In the genomic region with DNA sequence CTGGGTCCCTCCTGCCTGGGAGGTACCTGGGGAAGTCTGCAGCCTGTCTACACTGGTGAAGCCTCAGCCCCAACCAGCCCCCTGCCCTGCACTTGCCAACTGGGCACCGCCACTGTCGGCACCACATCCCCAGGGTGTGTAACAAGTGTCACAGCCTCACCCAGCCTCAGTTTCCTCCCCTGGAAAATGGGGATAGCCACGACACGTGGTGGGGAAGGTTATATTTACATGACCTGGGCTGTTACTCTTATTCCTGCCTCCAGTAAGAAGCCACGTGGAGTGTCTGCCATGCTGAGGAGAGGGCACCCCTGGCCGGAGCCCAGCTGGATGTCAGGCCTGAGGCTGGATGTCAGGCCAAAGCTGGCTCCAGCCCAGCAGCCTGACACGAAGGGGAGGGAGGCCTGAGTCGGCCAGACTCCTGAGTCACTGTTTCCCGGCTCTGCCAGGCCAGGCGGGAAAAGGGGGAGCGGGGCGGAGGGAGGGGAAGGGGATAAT, we compare ENCODE assay signal across 10 cellular contexts. TPM values are rescaled to one million over a fixed set of nuclear protein-coding genes. Genes with fewer than 3 reads are reported as not detected.
A peak's percentile ranks its signal among the peaks of the same experiment; 100 is the strongest.
DNase-seq lines count a peak whose midpoint lies in the region; ATAC-seq, FAIRE-seq and TF ChIP-seq lines count a peak whose summit lies in the region.
"Had no signal": no experiment of that assay in that cellular context is flagged by ENCODE, and none has a peak within 500 bp of the region (broad histone marks: within the 10 kb centered on the region; RNA-seq: fewer than 3 reads in every experiment).

No MANE protein-coding gene starts in this region.

- DNase-seq in H7 (peak; percentile 70), K562 (ENCODE audit: extremely low read depth in 1 of 4, low spot score in 3 of 4) (peak in 2 of 4 experiments; percentile 48 to 49), right cardiac atrium (peak; percentile 93 to 94 (median 94)), sigmoid colon (peak; percentile 89), H9 (no peak), MM.1S (no peak)
- no peak for DNase-seq in naive thymus-derived CD4-positive, alpha-beta T cell
- DNase-seq: activated gamma-delta T cell treated with Interleukin-2 at 50 U/mL for 16 hours had no signal

- no peak overlapping the region for H3K27ac Mint-ChIP-seq in naive thymus-derived CD4-positive, alpha-beta T cell
- H3K27ac Mint-ChIP-seq in H9 = no peak overlapping the region

- H4K91ac ChIP-seq in H9 (ENCODE audit: insufficient read length, low read depth, low read length) = no peak overlapping the region

- no TSS peak for BruUV-seq in K562 (replicated peaks; lab: Mats Ljungman, UMichigan)

- peaks cover 0 to 5% (median 0%) of the 10 kb centered on the region in 7 donors for H3K4me1 Mint-ChIP-seq in naive thymus-derived CD4-positive, alpha-beta T cell
- H3K4me1 Mint-ChIP-seq in H9 = peaks cover 4 to 13% of the 10 kb centered on the region in 2 experiments; a peak in 3 of 4 replicates

- H4K5ac ChIP-seq in H9 (ENCODE audit: insufficient read length, low read depth, low read length) = no peak overlapping the region

- no peak overlapping the region for H4K8ac ChIP-seq in H9 (replicated peaks; ENCODE audit: insufficient read length, low read depth, low read length)

- TF ChIP-seq EP300 in K562 (IDR thresholded peaks at IDR 0.05; ENCODE audit: low read length) (no peak), sigmoid colon (IDR thresholded peaks at IDR 0.05) (no peak)

- H3K9me2 ChIP-seq in MM.1S (replicated peaks; ENCODE audit: insufficient read depth, low read length) = no peaks in the 10 kb centered on the region

- H3T11ph ChIP-seq in H9 (ENCODE audit: low read length) = no peak overlapping the region

- H3K4ac ChIP-seq in H9 (ENCODE audit: low read depth, low read length) = no peak overlapping the region

- H3K36me3 ChIP-seq in H7 (replicated peaks; ENCODE audit: control insufficient read depth, insufficient read depth, low read length) (no peaks in the 10 kb centered on the region), K562 (ENCODE audit: control insufficient read depth, insufficient read depth, low read length) (no peaks in the 10 kb centered on the region), sigmoid colon (no peaks in the 10 kb centered on the region), MM.1S (replicated peaks; ENCODE audit: insufficient read depth, low read length) (no peaks in the 10 kb centered on the region)
- H3K36me3 ChIP-seq in naive thymus-derived CD4-positive, alpha-beta T cell (ENCODE audit: control insufficient read depth in 2 of 3, insufficient read depth in 3 of 3, low read length in 3 of 3) = no peaks in the 10 kb centered on the region

- no peak for TF ChIP-seq CTCF in K562 (IDR thresholded peaks at IDR 0.05 in 2 of 3, conservative IDR thresholded peaks at IDR 0.05 in 1 of 3; ENCODE audit: insufficient read depth in 2 of 3, low read depth in 1 of 3, low read length in 3 of 3)
- TF ChIP-seq CTCF in sigmoid colon (IDR thresholded peaks at IDR 0.05) = no peak
- TF ChIP-seq CTCF in H9 (conservative IDR thresholded peaks at IDR 0.05) = no peak
- no peak for TF ChIP-seq CTCF in MM.1S (IDR thresholded peaks at IDR 0.05; ENCODE audit: low read length)

- H2BK5ac ChIP-seq in H9 (ENCODE audit: insufficient read length, low read length) = no peak overlapping the region

- H3K27me3 ChIP-seq in H7 (ENCODE audit: control insufficient read depth, insufficient read depth, low read length) (no peaks in the 10 kb centered on the region), K562 (ENCODE audit: control insufficient read depth in 2 of 2, insufficient read depth in 2 of 2, low read length in 2 of 2) (no peaks in the 10 kb centered on the region), right cardiac atrium (ENCODE audit: control insufficient read depth, insufficient read depth) (no peaks in the 10 kb centered on the region), sigmoid colon (no peaks in the 10 kb centered on the region), H9 (ENCODE audit: insufficient read depth, low read length) (no peaks in the 10 kb centered on the region), MM.1S (replicated peaks; ENCODE audit: insufficient read depth, low read length) (no peaks in the 10 kb centered on the region; the same call in 1 of the 2 replicates)
- H3K27me3 ChIP-seq in naive thymus-derived CD4-positive, alpha-beta T cell (ENCODE audit: control insufficient read depth in 2 of 2, insufficient read depth in 2 of 2, low read length in 2 of 2) = no peaks in the 10 kb centered on the region

- TF ChIP-seq POLR2A in K562 (conservative IDR thresholded peaks at IDR 0.05) = no peak
- no peak for TF ChIP-seq POLR2A in sigmoid colon (IDR thresholded peaks at IDR 0.05)

- CTCF ChIA-PET in K562 (lab: Yijun Ruan, JAX; ENCODE audit: low intra/inter-chr PET ratio) = no interaction called here
- CTCF ChIA-PET in naive thymus-derived CD4-positive, alpha-beta T cell (lab: Charles Lee) = no interaction called here

- no peak overlapping the region for H3K23ac ChIP-seq in H9 (ENCODE audit: insufficient read length, low read depth, low read length)

- no peak overlapping the region for H2BK12ac ChIP-seq in H9 (ENCODE audit: insufficient read length, low read depth, low read length)

- 0 out of 2 replicates have a peak, but pooled peaks cover 6% of the 10 kb centered on the region for H3K9me3 ChIP-seq in K562 (replicated peaks; ENCODE audit: control insufficient read depth, insufficient read depth, low read depth, low read length)
- no peaks in the 10 kb centered on the region for H3K9me3 ChIP-seq in right cardiac atrium (ENCODE audit: control insufficient read depth, low read length)
- no peaks in the 10 kb centered on the region for H3K9me3 ChIP-seq in sigmoid colon
- H3K9me3 ChIP-seq in naive thymus-derived CD4-positive, alpha-beta T cell (ENCODE audit: control insufficient read depth in 2 of 3, low read length in 3 of 3) = no peaks in the 10 kb centered on the region
- H3K9me3 ChIP-seq in H9 (ENCODE audit: control insufficient read depth, low read depth, low read length) = no peaks in the 10 kb centered on the region
- H3K9me3 ChIP-seq in MM.1S (replicated peaks; ENCODE audit: insufficient read depth, low read length) = no peaks in the 10 kb centered on the region

- H3K14ac ChIP-seq in H9 (ENCODE audit: insufficient read depth, low read length) = no peak overlapping the region

- H2BK20ac ChIP-seq in H9 (ENCODE audit: low read depth, low read length, poor library complexity, severe bottlenecking) = no peak overlapping the region

- H3K79me1 ChIP-seq in H9 (ENCODE audit: insufficient read depth, low read depth, low read length, poor library complexity, severe bottlenecking) = no peaks in the 10 kb centered on the region

- in situ Hi-C loops in K562 (cut with MboI) = no loop called here

- no peak overlapping the region for H3K56ac ChIP-seq in H9 (ENCODE audit: insufficient read length, low read depth, low read length)

- H2AFZ ChIP-seq in K562 (ENCODE audit: low read depth, low read length) = no peak overlapping the region
- no peak overlapping the region for H2AFZ ChIP-seq in H9 (ENCODE audit: low read length)
- H2AFZ ChIP-seq in MM.1S (ENCODE audit: low read length) = no peak overlapping the region

- H3K9me1 ChIP-seq in K562 (ENCODE audit: control insufficient read depth, insufficient read depth, low read length) = no peaks in the 10 kb centered on the region

- ATAC-seq in K562 (no peak), right cardiac atrium (peak; percentile 81 to 84), GM21381 (IDR thresholded peaks at IDR 0.05; ENCODE audit: unreplicated experiment) (no peak)
- no peak for ATAC-seq in naive thymus-derived CD4-positive, alpha-beta T cell

- H4K20me1 ChIP-seq in K562 (replicated peaks; ENCODE audit: control insufficient read depth, insufficient read depth, low read length) (no peaks in the 10 kb centered on the region), H9 (ENCODE audit: control insufficient read depth, insufficient read depth, insufficient read length) (no peaks in the 10 kb centered on the region), MM.1S (ENCODE audit: insufficient read depth, low read length) (no peaks in the 10 kb centered on the region)

- H3K18ac ChIP-seq in H9 (ENCODE audit: insufficient read length, low read depth, low read length) = no peak overlapping the region

- H3K36me3 Mint-ChIP-seq in naive thymus-derived CD4-positive, alpha-beta T cell = no peaks in the 10 kb centered on the region
- H3K36me3 Mint-ChIP-seq in H9 (ENCODE audit: insufficient read depth in 1 of 3, low read depth in 3 of 3) = no peaks in the 10 kb centered on the region

- H3K23me2 ChIP-seq in H9 (ENCODE audit: insufficient read length, low read depth, low read length, poor library complexity, severe bottlenecking) = no peaks in the 10 kb centered on the region

- H3F3A ChIP-seq in MM.1S (ENCODE audit: insufficient read depth, low read length) = no peaks in the 10 kb centered on the region

- H2AK5ac ChIP-seq in H9 (ENCODE audit: insufficient read length, low read length) = no peak overlapping the region

- no peak overlapping the region for H2BK15ac ChIP-seq in H9 (ENCODE audit: low read depth, low read length)

- TF ChIP-seq RAD21 in K562 (CRISPR knock-in tag; conservative IDR thresholded peaks at IDR 0.05 in 1 of 2, IDR thresholded peaks at IDR 0.05 in 1 of 2) = no peak

- H2BK120ac ChIP-seq in H9 (ENCODE audit: low read depth, low read length, poor library complexity, severe bottlenecking) = no peak overlapping the region

- no peak for FAIRE-seq in K562 (lab: Jason Lieb, UNC)
- FAIRE-seq: islet of Langerhans had no signal

- H3K4me3 ChIP-seq in H7 (ENCODE audit: insufficient read depth, low read depth, low read length) (no peak overlapping the region), K562 (no peak overlapping the region), right cardiac atrium (ENCODE audit: low read length) (no peak overlapping the region), sigmoid colon (no peak overlapping the region), MM.1S (ENCODE audit: low read length) (no peak overlapping the region)
- no peak overlapping the region for H3K4me3 ChIP-seq in naive thymus-derived CD4-positive, alpha-beta T cell (ENCODE audit: low read length)

- H3K4me1 ChIP-seq in K562 (replicated peaks in 1 of 2; ENCODE audit: control insufficient read depth in 2 of 2, insufficient read depth in 2 of 2, low read length in 2 of 2) = peaks cover 13 to 22% of the 10 kb centered on the region in 2 experiments; a peak in 4 of 5 replicates
- H3K4me1 ChIP-seq in right cardiac atrium (ENCODE audit: control insufficient read depth, insufficient read depth, low read length) = peaks cover 11% of the 10 kb centered on the region
- H3K4me1 ChIP-seq in sigmoid colon = peaks cover 0 to 51% (median 41%) of the 10 kb centered on the region in 4 donors
- no peaks in the 10 kb centered on the region for H3K4me1 ChIP-seq in naive thymus-derived CD4-positive, alpha-beta T cell (ENCODE audit: control insufficient read depth in 2 of 2, insufficient read depth in 2 of 2, low read length in 2 of 2)
- H3K4me1 ChIP-seq in H9 (ENCODE audit: insufficient read depth, low read length) = no peaks in the 10 kb centered on the region
- peaks cover 9% of the 10 kb centered on the region for H3K4me1 ChIP-seq in MM.1S (ENCODE audit: low read length)

- H3K4me3 Mint-ChIP-seq in naive thymus-derived CD4-positive, alpha-beta T cell = no peak overlapping the region
- no peak overlapping the region for H3K4me3 Mint-ChIP-seq in H9

- peaks cover 0 to 5% (median 2%) of the 10 kb centered on the region in 5 donors for H3K27me3 Mint-ChIP-seq in naive thymus-derived CD4-positive, alpha-beta T cell
- H3K27me3 Mint-ChIP-seq in H9 (ENCODE audit: low read depth) = peaks cover 2% of the 10 kb centered on the region

- H3K4me2 ChIP-seq in K562 (ENCODE audit: insufficient read depth, low read length) = no peak overlapping the region
- no peak overlapping the region for H3K4me2 ChIP-seq in H9 (ENCODE audit: insufficient read depth, insufficient read length, low read length)
- no peak overlapping the region for H3K4me2 ChIP-seq in MM.1S (ENCODE audit: low read depth, low read length)

- POLR2A ChIA-PET in K562 (lab: Yijun Ruan, JAX) = interaction anchor here (1.0 to 1.8 kb wide), 4 partner anchors 8 to 45 kb away, joined by 3 to 9 read pairs (median 5); a partner anchor contains a TSS
- POLR2A ChIA-PET in naive thymus-derived CD4-positive, alpha-beta T cell (lab: Charles Lee) = no interaction called here

- H3K9ac ChIP-seq in K562 (ENCODE audit: insufficient read depth in 1 of 2, low read depth in 2 of 2, low read length in 2 of 2) = 0 out of 4 replicates have a peak overlapping the region, but pooled peaks of 1 of the 2 experiments have one; percentile 2
- H3K9ac ChIP-seq in H9 (ENCODE audit: extremely low read depth, insufficient read length, low read length) = no peak overlapping the region
- no peak overlapping the region for H3K9ac ChIP-seq in MM.1S (ENCODE audit: low read length)

- no peak overlapping the region for H3K27ac ChIP-seq in K562 (ENCODE audit: extremely low read depth, low read depth, low read length)
- H3K27ac ChIP-seq in right cardiac atrium (ENCODE audit: low read length) = peak overlapping the region; percentile 26
- peak overlapping the region; percentile 17 to 71 (median 48) for H3K27ac ChIP-seq in sigmoid colon
- no peak overlapping the region for H3K27ac ChIP-seq in naive thymus-derived CD4-positive, alpha-beta T cell (ENCODE audit: low read depth, low read length)
- H3K27ac ChIP-seq in H9 (ENCODE audit: insufficient read length, low read depth, low read length) = no peak overlapping the region
- H3K27ac ChIP-seq in MM.1S (ENCODE audit: low read length) = no peak overlapping the region

- H3K79me2 ChIP-seq in K562 (ENCODE audit: control insufficient read depth, insufficient read depth, low read length) = no peaks in the 10 kb centered on the region
- no peaks in the 10 kb centered on the region for H3K79me2 ChIP-seq in H9 (ENCODE audit: insufficient read depth, low read length)
- H3K79me2 ChIP-seq in MM.1S (ENCODE audit: low read length) = no peaks in the 10 kb centered on the region

- WGBS in K562 (ENCODE audit: insufficient coverage, low coverage, missing lambda C conversion rate) = 44% methylated on average over 10 of the region's 12 CpGs
- 27% methylated on average over 12 of the region's 12 CpGs for WGBS in right cardiac atrium
- 69 to 72% methylated on average over 12 of the region's 12 CpGs for WGBS in sigmoid colon, 2 donors
- no CpG with 5 or more reads among the region's 12 CpGs for WGBS in H9 (ENCODE audit: extremely low coverage, insufficient read length, low lambda C conversion rate)

- H3K9me3 Mint-ChIP-seq in naive thymus-derived CD4-positive, alpha-beta T cell = peaks cover 0 to 1% (median 0%) of the 10 kb centered on the region in 11 donors
- no peaks in the 10 kb centered on the region; a peak in 1 of 5 replicates for H3K9me3 Mint-ChIP-seq in H9

- intact Hi-C loops in K562 (cut with micrococcal nuclease) = no loop called here
- intact Hi-C loops in right cardiac atrium (cut with DNase I) = loop anchor here in 1 of 4 donors (5.0 kb wide), 1 partner anchor 45 kb away; a partner anchor contains a TSS
- intact Hi-C loops in sigmoid colon (cut with DNase I) = no loop called here
- intact Hi-C loops in naive thymus-derived CD4-positive, alpha-beta T cell (cut with micrococcal nuclease) = no loop called here

RNA-seq across cellular contexts. Expression of a gene that starts 44.9 kb away (rescaled TPM):
- 9.4 and 13.3 TPM in 2 replicates for total RNA-seq in H7 (2014; rRNA removed; shearing (Covaris generic))
- 4.4 and 12.8 TPM in 2 replicates for total RNA-seq in K562 (2011; cell fraction: chromatin; rRNA removed; ENCODE audit: low replicate concordance)
- 12.4 and 15.3 TPM in 2 replicates for total RNA-seq in K562 (2011; cell fraction: nucleolus; rRNA removed)
- total RNA-seq in K562 (2011; cell fraction: nucleoplasm; rRNA removed) = 9.8 and 10.2 TPM in 2 replicates
- total RNA-seq in K562 (2014; rRNA removed) (1.7 and 7.3 TPM in 2 replicates), K562 (2014; rRNA removed; fragmentation: Illumina TruSeq; extraction: Trizol) (1.1 and 2.0 TPM in 2 replicates), K562 (2015; rRNA removed; fragmentation: Illumina TruSeq; extraction: Trizol) (2.4 TPM in 2 replicates), K562 (2021) (10.7 and 13.4 TPM in 2 replicates), right cardiac atrium (1 to 10 TPM; 2.9 to 6.0 (median 3.4) TPM), sigmoid colon (1 to 10 TPM; 1.1 to 2.6 (median 1.8) TPM), H9 (2021) (6.4 and 7.0 TPM in 2 replicates)
- polyA plus RNA-seq in K562 (2011; rRNA removed) (1.6 and 7.1 TPM in 2 replicates), K562 (2014; fragmentation: Illumina TruSeq; extraction: Trizol) (11.6 and 12.3 TPM in 2 replicates), K562 (2014; fragmentation: Nextera tagmentation; extraction: Ambion mirVana) (under 1 TPM; 0.32 to 0.80 TPM), K562 (2014; rRNA removed) (3.1 and 6.4 TPM in 2 replicates), right cardiac atrium (8.4 TPM), sigmoid colon (1 to 10 TPM in 1 of 3 donors, under 1 TPM in 2; 0.60 to 2.9 (median 0.69) TPM)
- polyA plus RNA-seq in K562 (2011; cell fraction: cytosol; rRNA removed) = 2.3 and 3.2 TPM in 2 replicates
- polyA plus RNA-seq in K562 (2011; cell fraction: nucleus; rRNA removed) = 10.9 and 15.0 TPM in 2 replicates
- polyA plus RNA-seq in K562 (2012) = 9.7 and 21.7 TPM in 2 replicates
- polyA minus RNA-seq in K562 (2011; rRNA and poly(A)+ RNA removed) = 1.2 and 1.4 TPM in 2 replicates
- 3.7 and 4.9 TPM in 2 replicates for polyA minus RNA-seq in K562 (2011; cell fraction: cytosol; rRNA and poly(A)+ RNA removed)
- 6.7 and 14.1 TPM in 2 replicates for polyA minus RNA-seq in K562 (2011; cell fraction: nucleus; rRNA and poly(A)+ RNA removed)
- total RNA-seq in naive thymus-derived CD4-positive, alpha-beta T cell = 1 to 10 TPM in 2 of 5 experiments, under 1 TPM in 3; 0.22 to 7.0 (median 0.34) TPM
- under 1 TPM; 0.28 to 0.34 TPM for polyA plus RNA-seq in naive thymus-derived CD4-positive, alpha-beta T cell

Comparison
In these comparisons a context has a peak if more than half of its experiments do, and no peak if none do; other contexts are left out.
1. DNase-seq: peak in H7 (single experiment), right cardiac atrium (3 of 3) and sigmoid colon (single experiment); none in naive thymus-derived CD4-positive, alpha-beta T cell (0 of 9), H9 (single experiment) and MM.1S (single experiment).
2. ATAC-seq: peak in right cardiac atrium (2 of 2); none in K562 (single experiment), GM21381 (single experiment) and naive thymus-derived CD4-positive, alpha-beta T cell (single experiment).
3. H3K27ac ChIP-seq: peak in right cardiac atrium (single experiment) and sigmoid colon (4 of 4); none in K562 (single experiment), naive thymus-derived CD4-positive, alpha-beta T cell (single experiment), H9 (single experiment) and MM.1S (single experiment).